ENCODE assay signal across 14 cellular contexts in the genomic region with DNA sequence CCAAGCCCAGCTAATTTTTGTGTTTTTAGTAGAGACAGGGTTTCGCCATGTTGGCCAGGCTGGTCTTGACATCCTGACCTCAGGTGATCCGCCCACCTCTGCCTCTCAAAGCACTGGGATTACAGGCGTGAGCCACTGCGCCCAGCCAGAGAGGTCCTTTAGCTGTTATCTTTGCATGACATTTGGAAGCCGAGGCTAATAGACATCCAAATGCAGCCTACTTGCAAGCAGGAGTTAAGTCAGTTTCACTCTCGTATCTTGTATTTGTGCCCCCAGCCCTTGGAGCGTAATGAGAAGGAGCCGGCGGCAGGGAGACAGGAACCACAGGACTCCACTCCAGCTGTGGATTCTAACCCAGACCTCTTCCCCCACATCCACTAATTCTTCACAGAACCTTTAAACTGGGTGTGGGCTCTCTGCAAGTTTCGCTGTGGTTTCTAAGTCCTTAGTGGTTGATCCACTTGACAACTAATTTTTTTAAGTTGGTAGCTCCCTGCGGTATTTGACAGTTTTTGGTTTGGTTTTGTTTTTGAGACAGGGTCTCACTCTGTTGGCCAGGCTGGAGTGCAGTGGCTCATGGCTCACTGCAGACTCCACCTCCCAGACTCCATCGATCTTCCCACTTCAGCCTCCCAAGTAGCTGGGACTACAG. TPM values are rescaled to one million over a fixed set of nuclear protein-coding genes. Genes with fewer than 3 reads are reported as not detected.
DNase-seq lines count a peak whose midpoint lies in the region; ATAC-seq and TF ChIP-seq lines count a peak whose summit lies in the region.
"Had no signal": no experiment of that assay in that cellular context is flagged by ENCODE, and none has a peak within 500 bp of the region (broad histone marks: within the 10 kb centered on the region; RNA-seq: fewer than 3 reads in every experiment).

No MANE protein-coding gene starts in this region.

- H3K9me3 ChIP-seq in CD4-positive, alpha-beta memory T cell (ENCODE audit: control insufficient read depth in 1 of 2, low read length in 2 of 2) = no peaks in the 10 kb centered on the region
- no peaks in the 10 kb centered on the region for H3K9me3 ChIP-seq in esophagus squamous epithelium
- no peaks in the 10 kb centered on the region for H3K9me3 ChIP-seq in esophagus muscularis mucosa

- intact Hi-C loops in CD4-positive, alpha-beta memory T cell (cut with micrococcal nuclease) = no loop called here
- intact Hi-C loops in natural killer cell (cut with micrococcal nuclease) = loop anchor here (5.0 kb wide), 1 partner anchor 52 kb away; no protein-coding TSS in a partner anchor
- intact Hi-C loops in esophagus squamous epithelium (cut with DNase I) = no loop called here
- intact Hi-C loops in esophagus muscularis mucosa (cut with DNase I) = no loop called here

- H3K4me3 ChIP-seq in CD4-positive, alpha-beta memory T cell (ENCODE audit: low read length in 2 of 2) = peak overlapping the region in 1 of 2 donors; percentile 4
- H3K4me3 ChIP-seq in KMS-11 (IDR thresholded peaks at IDR 0.05; ENCODE audit: insufficient read depth, low read depth, low read length) = no peak overlapping the region
- no peak overlapping the region for H3K4me3 ChIP-seq in esophagus squamous epithelium
- no peak overlapping the region for H3K4me3 ChIP-seq in esophagus muscularis mucosa
- H3K4me3 ChIP-seq: cardiac muscle cell had no signal

- H3K9ac ChIP-seq in KMS-11 = no peak overlapping the region; the same call in 1 of the 2 replicates

- H3K4me1 ChIP-seq in CD4-positive, alpha-beta memory T cell (ENCODE audit: insufficient read depth, low read length) = peaks cover 76% of the 10 kb centered on the region
- H3K4me1 ChIP-seq in KMS-11 (ENCODE audit: low read depth, poor library complexity, severe bottlenecking) (peaks cover 49% of the 10 kb centered on the region), esophagus squamous epithelium (peaks cover 30 to 81% (median 33%) of the 10 kb centered on the region in 3 donors), esophagus muscularis mucosa (peaks cover 22 to 55% (median 39%) of the 10 kb centered on the region in 4 donors)

- no peaks in the 10 kb centered on the region for H3K36me3 ChIP-seq in CD4-positive, alpha-beta memory T cell (ENCODE audit: insufficient read depth, low read length)
- H3K36me3 ChIP-seq in KMS-11 (ENCODE audit: insufficient read depth) (no peaks in the 10 kb centered on the region), esophagus squamous epithelium (no peaks in the 10 kb centered on the region), esophagus muscularis mucosa (no peaks in the 10 kb centered on the region)
- H3K36me3 ChIP-seq: cardiac muscle cell had no signal

- H3K27me3 ChIP-seq in CD4-positive, alpha-beta memory T cell (ENCODE audit: insufficient read depth, low read length) = no peaks in the 10 kb centered on the region
- H3K27me3 ChIP-seq in KMS-11 (ENCODE audit: insufficient read depth, low read depth) (no peaks in the 10 kb centered on the region), esophagus squamous epithelium (no peaks in the 10 kb centered on the region), esophagus muscularis mucosa (no peaks in the 10 kb centered on the region)
- H3K27me3 ChIP-seq: cardiac muscle cell had no signal

- peak in 4 of 5 donors; percentile 49 to 54 (median 52) for DNase-seq in CD4-positive, alpha-beta memory T cell
- peak; percentile 25 for DNase-seq in activated naive CD8-positive, alpha-beta T cell treated with anti-CD3 and anti-CD28 coated beads, Interleukin-2, amount 10 ng/mL, durations not matched to agents 7 days and 5 days
- no peak for DNase-seq in natural killer cell
- no peak for DNase-seq in esophagus squamous epithelium (lab: John Stamatoyannopoulos, UW)
- DNase-seq in esophagus muscularis mucosa (ENCODE audit: extremely low spot score) = no peak
- DNase-seq: activated gamma-delta T cell, C1 segment of cervical spinal cord, DND-41, occipital lobe had no signal

- CTCF ChIA-PET in CD4-positive, alpha-beta memory T cell (lab: Charles Lee; ENCODE audit: partially characterized antibody) = interaction anchor here (0.6 to 3.8 kb wide), 7 partner anchors 14 to 80 kb away, joined by 3 to 37 read pairs (median 4); no protein-coding TSS in a partner anchor

- peaks cover 30 to 70% (median 49%) of the 10 kb centered on the region in 4 donors for H3K4me1 Mint-ChIP-seq in CD4-positive, alpha-beta memory T cell
- peaks cover 31% of the 10 kb centered on the region for H3K4me1 Mint-ChIP-seq in activated naive CD8-positive, alpha-beta T cell treated with anti-CD3 and anti-CD28 coated beads, Interleukin-2, amount 10 ng/mL, durations not matched to agents 7 days and 5 days
- H3K4me1 Mint-ChIP-seq in natural killer cell = peaks cover 52 to 62% of the 10 kb centered on the region in 2 donors

- peaks cover 0 to 6% (median 0%) of the 10 kb centered on the region in 8 donors for H3K9me3 Mint-ChIP-seq in CD4-positive, alpha-beta memory T cell
- no peaks in the 10 kb centered on the region for H3K9me3 Mint-ChIP-seq in activated naive CD8-positive, alpha-beta T cell treated with anti-CD3 and anti-CD28 coated beads, Interleukin-2, amount 10 ng/mL, durations not matched to agents 7 days and 5 days
- no peaks in the 10 kb centered on the region for H3K9me3 Mint-ChIP-seq in natural killer cell
- H3K9me3 Mint-ChIP-seq: stimulated activated memory B cell treated with anti-CD40 and anti-IgM and Interleukin-4, amounts not matched to agents 10 μg/mL and 1 μg/mL and 100 μg/mL, for 72 hours had no signal

- H3K27ac ChIP-seq in CD4-positive, alpha-beta memory T cell (ENCODE audit: low read depth, low read length) = peak overlapping the region; percentile 46
- H3K27ac ChIP-seq in KMS-11 (peak overlapping the region; percentile 49), esophagus squamous epithelium (peak overlapping the region in 2 of 4 donors; percentile 92 to 98), esophagus muscularis mucosa (replicated peaks in 1 of 4) (peak overlapping the region in 2 of 4 donors; percentile 46 to 57)

- H2AFZ ChIP-seq in KMS-11 (ENCODE audit: low read depth) = no peak overlapping the region

- peaks cover 18% of the 10 kb centered on the region for H3K79me2 ChIP-seq in KMS-11 (ENCODE audit: insufficient read depth, low read depth)

- POLR2A ChIA-PET in CD4-positive, alpha-beta memory T cell (lab: Charles Lee; ENCODE audit: partially characterized antibody) = interaction anchor here (0.6 to 21.6 kb wide), 14 partner anchors 9 to 658 kb away, joined by 3 to 961 read pairs (median 12); a partner anchor contains a TSS
- POLR2A ChIA-PET in activated naive CD8-positive, alpha-beta T cell treated with anti-CD3 and anti-CD28 coated beads, Interleukin-2, amount 10 ng/mL, durations not matched to agents 7 days and 5 days (lab: Charles Lee) = interaction anchor here (0.7 to 3.0 kb wide), 9 partner anchors 10 to 434 kb away, joined by 3 to 7 read pairs (median 3); no protein-coding TSS in a partner anchor

- TF ChIP-seq CTCF in KMS-11 (conservative IDR thresholded peaks at IDR 0.05; ENCODE audit: low read depth, low read length) (no peak), natural killer cell (IDR thresholded peaks at IDR 0.05) (no peak), esophagus squamous epithelium (IDR thresholded peaks at IDR 0.05) (no peak), esophagus muscularis mucosa (IDR thresholded peaks at IDR 0.05) (no peak)

- TF ChIP-seq POLR2A in esophagus squamous epithelium (IDR thresholded peaks at IDR 0.05) (no peak), esophagus muscularis mucosa (IDR thresholded peaks at IDR 0.05; ENCODE audit: low read depth) (no peak)

- peak overlapping the region; percentile 49 for H3K4me2 ChIP-seq in KMS-11

- peak overlapping the region; percentile 67 to 86 (median 76) for H3K4me3 Mint-ChIP-seq in CD4-positive, alpha-beta memory T cell
- peak overlapping the region; percentile 37 for H3K4me3 Mint-ChIP-seq in activated naive CD8-positive, alpha-beta T cell treated with anti-CD3 and anti-CD28 coated beads, Interleukin-2, amount 10 ng/mL, durations not matched to agents 7 days and 5 days
- H3K4me3 Mint-ChIP-seq in natural killer cell = peak overlapping the region; percentile 85
- H3K4me3 Mint-ChIP-seq: stimulated activated memory B cell treated with anti-CD40 and anti-IgM and Interleukin-4, amounts not matched to agents 10 μg/mL and 1 μg/mL and 100 μg/mL, for 72 hours had no signal

- H3K27me3 Mint-ChIP-seq in CD4-positive, alpha-beta memory T cell = no peaks in the 10 kb centered on the region
- H3K27me3 Mint-ChIP-seq in activated naive CD8-positive, alpha-beta T cell treated with anti-CD3 and anti-CD28 coated beads, Interleukin-2, amount 10 ng/mL, durations not matched to agents 7 days and 5 days = no peaks in the 10 kb centered on the region
- H3K27me3 Mint-ChIP-seq in natural killer cell (ENCODE audit: low read depth in 2 of 2) = no peaks in the 10 kb centered on the region
- H3K27me3 Mint-ChIP-seq: stimulated activated memory B cell treated with anti-CD40 and anti-IgM and Interleukin-4, amounts not matched to agents 10 μg/mL and 1 μg/mL and 100 μg/mL, for 72 hours had no signal

- peaks cover 4 to 24% of the 10 kb centered on the region in 2 donors for H3K36me3 Mint-ChIP-seq in CD4-positive, alpha-beta memory T cell
- H3K36me3 Mint-ChIP-seq in activated naive CD8-positive, alpha-beta T cell treated with anti-CD3 and anti-CD28 coated beads, Interleukin-2, amount 10 ng/mL, durations not matched to agents 7 days and 5 days = peaks cover 4% of the 10 kb centered on the region
- no peaks in the 10 kb centered on the region for H3K36me3 Mint-ChIP-seq in natural killer cell

- no peak for TF ChIP-seq EP300 in esophagus muscularis mucosa (IDR thresholded peaks at IDR 0.05)

- no peaks in the 10 kb centered on the region for H4K20me1 ChIP-seq in KMS-11 (ENCODE audit: insufficient read depth)

- WGBS in esophagus squamous epithelium, 2 donors = 86 to 91% methylated on average over 9 to 10 of the region's 12 CpGs
- 93% methylated on average over 11 of the region's 12 CpGs for WGBS in esophagus muscularis mucosa

- H3K27ac Mint-ChIP-seq in CD4-positive, alpha-beta memory T cell = peak overlapping the region; percentile 85 to 93 (median 88)
- peak overlapping the region; percentile 38 for H3K27ac Mint-ChIP-seq in activated naive CD8-positive, alpha-beta T cell treated with anti-CD3 and anti-CD28 coated beads, Interleukin-2, amount 10 ng/mL, durations not matched to agents 7 days and 5 days
- peak overlapping the region; percentile 90 to 100 for H3K27ac Mint-ChIP-seq in natural killer cell

- ATAC-seq in activated naive CD8-positive, alpha-beta T cell treated with anti-CD3 and anti-CD28 coated beads, Interleukin-2, amount 10 ng/mL, durations not matched to agents 7 days and 5 days (ENCODE audit: low read depth) = no peak
- ATAC-seq in natural killer cell (peak in 1 of 3 donors; percentile 14), HG03460 (IDR thresholded peaks at IDR 0.05; ENCODE audit: unreplicated experiment) (no peak), HG03432 (IDR thresholded peaks at IDR 0.05; ENCODE audit: unreplicated experiment) (no peak)
- ATAC-seq: stimulated activated memory B cell treated with anti-CD40 and anti-IgM and Interleukin-4, amounts not matched to agents 10 μg/mL and 1 μg/mL and 100 μg/mL, for 72 hours had no signal

RNA-seq across cellular contexts. Expression of a gene that starts 3.1 kb away (rescaled TPM):
- 100 to 1,000 TPM; 380 to 390 TPM for total RNA-seq in CD4-positive, alpha-beta memory T cell
- polyA plus RNA-seq in CD4-positive, alpha-beta memory T cell = 100 to 1,000 TPM; 271 to 370 TPM
- 100 to 1,000 TPM; 180 to 200 TPM for total RNA-seq in activated naive CD8-positive, alpha-beta T cell treated with anti-CD3 and anti-CD28 coated beads, Interleukin-2, amount 10 ng/mL, durations not matched to agents 7 days and 5 days
- 100 to 1,000 TPM; 437 to 514 (median 457) TPM for total RNA-seq in natural killer cell
- total RNA-seq in esophagus squamous epithelium = 10 to 100 TPM; 42.1 to 86.7 (median 67.5) TPM
- total RNA-seq in esophagus muscularis mucosa = 10 to 100 TPM; 25.7 to 39.4 (median 35.7) TPM

RNA-seq across cellular contexts. Expression of a gene that starts 55.5 kb away (rescaled TPM):
- 100 to 1,000 TPM; 181 to 183 TPM for total RNA-seq in CD4-positive, alpha-beta memory T cell
- polyA plus RNA-seq in CD4-positive, alpha-beta memory T cell = 10 to 100 TPM; 35.4 to 55.1 TPM
- total RNA-seq in activated naive CD8-positive, alpha-beta T cell treated with anti-CD3 and anti-CD28 coated beads, Interleukin-2, amount 10 ng/mL, durations not matched to agents 7 days and 5 days = 10 to 100 TPM; 87.8 to 94.3 TPM
- 100 to 1,000 TPM; 241 to 304 (median 270) TPM for total RNA-seq in natural killer cell
- 10 to 100 TPM; 13.2 to 38.9 (median 22.4) TPM for total RNA-seq in esophagus squamous epithelium
- 10 to 100 TPM; 23.3 to 44.7 (median 32.2) TPM for total RNA-seq in esophagus muscularis mucosa

Comparison
In these comparisons a context has a peak if more than half of its experiments do, and no peak if none do; other contexts are left out.
1. DNase-seq: peak in CD4-positive, alpha-beta memory T cell (4 of 5) and activated naive CD8-positive, alpha-beta T cell treated with anti-CD3 and anti-CD28 coated beads, Interleukin-2, amount 10 ng/mL, durations not matched to agents 7 days and 5 days (single experiment); none in natural killer cell (single experiment), esophagus squamous epithelium (single experiment) and esophagus muscularis mucosa (single experiment).
2. H3K27ac Mint-ChIP-seq: peak in every context shown above with its lines; median percentile 95 in natural killer cell; 88 in CD4-positive, alpha-beta memory T cell; 38 in activated naive CD8-positive, alpha-beta T cell treated with anti-CD3 and anti-CD28 coated beads, Interleukin-2, amount 10 ng/mL, durations not matched to agents 7 days and 5 days.
3. Peak in every context shown above with its lines, with median percentiles within 50 percentile points of each other: H3K4me3 Mint-ChIP-seq.